Comparison of ENCODE assay signal across 8 cellular contexts in genomic region chr9:128689820-128690683, GRCh38. TPM values are rescaled to one million over a fixed set of nuclear protein-coding genes. Genes with fewer than 3 reads are reported as not detected.
DNase-seq lines count a peak whose midpoint lies in the region; ATAC-seq and TF ChIP-seq lines count a peak whose summit lies in the region.

No MANE protein-coding gene starts in this region.

- H3K27me3 ChIP-seq in SJCRH30 (no peaks in the 10 kb centered on the region), adrenal gland (no peaks in the 10 kb centered on the region), hepatocyte (no peaks in the 10 kb centered on the region)

- no peaks in the 10 kb centered on the region for H3K9me2 ChIP-seq in hepatocyte (replicated peaks; ENCODE audit: insufficient read depth)

- H3K9me3 ChIP-seq in SJCRH30 (replicated peaks): no peaks in the 10 kb centered on the region
- H3K9me3 ChIP-seq in adrenal gland (replicated peaks in 1 of 3): no peaks in the 10 kb centered on the region
- H3K9me3 ChIP-seq in hepatocyte (ENCODE audit: low read depth): no peaks in the 10 kb centered on the region

- intact Hi-C loops in adrenal gland (cut with DNase I): no loop called here

- no peak for TF ChIP-seq POLR2A in adrenal gland (IDR thresholded peaks at IDR 0.05)

- peak; percentile 84 for DNase-seq in COLO829 (ENCODE audit: low spot score)
- peak; percentile 65 to 66 for DNase-seq in SJCRH30
- peak in 2 of 7 donors; percentile 50 to 60 for DNase-seq in adrenal gland
- peak; percentile 80 for DNase-seq in hepatocyte (ENCODE audit: low spot score)
- DNase-seq in retina: peak; percentile 53

- H2AFZ ChIP-seq in hepatocyte: no peak overlapping the region

- peaks cover 38% of the 10 kb centered on the region for H4K20me1 ChIP-seq in hepatocyte (ENCODE audit: insufficient read depth, poor library complexity, severe bottlenecking)

- H3K27ac ChIP-seq in SJCRH30 (peak overlapping the region; percentile 67), adrenal gland (peak overlapping the region in 3 of 5 donors; percentile 20 to 100 (median 63)), hepatocyte (peak overlapping the region; percentile 71)

- H3K4me1 ChIP-seq in SJCRH30 (no peaks in the 10 kb centered on the region; the same call in 1 of the 2 replicates), adrenal gland (replicated peaks in 1 of 2) (peaks cover 18 to 26% of the 10 kb centered on the region in 2 donors), hepatocyte (ENCODE audit: insufficient read depth) (peaks cover 36% of the 10 kb centered on the region)

- peaks cover 75% of the 10 kb centered on the region for H3K79me2 ChIP-seq in hepatocyte

- 0 to 2% (median 1%) methylated on average over 12 to 81 of the region's 83 CpGs for WGBS in adrenal gland, 4 donors
- 1% methylated on average over 40 of the region's 83 CpGs for WGBS in hepatocyte (ENCODE audit: low lambda C conversion rate, missing lambda C conversion rate)

- H3K4me3 ChIP-seq in SJCRH30: peak overlapping the region; percentile 93
- H3K4me3 ChIP-seq in adrenal gland: peak overlapping the region in 3 of 4 donors; percentile 26 to 99 (median 31)
- H3K4me3 ChIP-seq in hepatocyte: peak overlapping the region; percentile 73

- no peak for TF ChIP-seq CTCF in adrenal gland (IDR thresholded peaks at IDR 0.05)
- no peak for TF ChIP-seq CTCF in hepatocyte (IDR thresholded peaks at IDR 0.05; ENCODE audit: poor library complexity)

- H3K4me2 ChIP-seq in hepatocyte: peak overlapping the region; percentile 81

- H3K36me3 ChIP-seq in SJCRH30: peaks cover 43% of the 10 kb centered on the region
- H3K36me3 ChIP-seq in adrenal gland (replicated peaks in 1 of 2): peaks cover 0 to 33% of the 10 kb centered on the region in 2 donors
- H3K36me3 ChIP-seq in hepatocyte (replicated peaks; ENCODE audit: insufficient read depth, low read depth): peaks cover 13% of the 10 kb centered on the region

- peak; percentile 2 for ATAC-seq in HG02678 (IDR thresholded peaks at IDR 0.05; ENCODE audit: unreplicated experiment)
- no peak for ATAC-seq in HG02870 (IDR thresholded peaks at IDR 0.05; ENCODE audit: unreplicated experiment)
- ATAC-seq in HG03175 (IDR thresholded peaks at IDR 0.05; ENCODE audit: unreplicated experiment): no peak

RNA-seq across cellular contexts. Expression of gene SET, which starts 1.0 kb away (rescaled TPM):
- total RNA-seq in SJCRH30 (2014; rRNA removed; shearing (Covaris generic)): 1,089 and 1,149 TPM in 2 replicates
- total RNA-seq in adrenal gland (100 to 1,000 TPM; 122 to 285 (median 184) TPM), hepatocyte (343 and 416 TPM in 2 replicates)
- polyA plus RNA-seq in adrenal gland (100 to 1,000 TPM in 2 of 3 donors, 10 to 100 TPM in 1; 62.1 to 352 (median 105) TPM), hepatocyte (213 and 217 TPM in 2 replicates)

RNA-seq across cellular contexts. Expression of gene PKN3, which starts 12.3 kb away (rescaled TPM):
- 15.8 and 20.2 TPM in 2 replicates for total RNA-seq in SJCRH30 (2014; rRNA removed; shearing (Covaris generic))
- total RNA-seq in adrenal gland (1 to 10 TPM; 1.6 to 6.3 (median 4.1) TPM), hepatocyte (4.0 and 4.5 TPM in 2 replicates)
- polyA plus RNA-seq in adrenal gland (1 to 10 TPM in 2 of 3 donors, under 1 TPM in 1; 0.90 to 8.6 (median 8.1) TPM), hepatocyte (3.7 and 9.4 TPM in 2 replicates)

RNA-seq across cellular contexts. Expression of gene DYNC2I2, which starts 33.4 kb away (rescaled TPM):
- 58.3 and 61.5 TPM in 2 replicates for total RNA-seq in SJCRH30 (2014; rRNA removed; shearing (Covaris generic))
- total RNA-seq in adrenal gland: 100 to 1,000 TPM in 2 of 8 donors, 10 to 100 TPM in 6; 23.1 to 192 (median 83.2) TPM
- polyA plus RNA-seq in adrenal gland: 100 to 1,000 TPM in 1 of 3 donors, 10 to 100 TPM in 1, 1 to 10 TPM in 1; 7.5 to 119 (median 91.6) TPM
- total RNA-seq in hepatocyte: 32.4 and 39.9 TPM in 2 replicates
- polyA plus RNA-seq in hepatocyte: 78.7 and 91.8 TPM in 2 replicates

RNA-seq across cellular contexts. Expression of gene ZDHHC12, which starts 33.9 kb away (rescaled TPM):
- 35.0 and 37.4 TPM in 2 replicates for total RNA-seq in SJCRH30 (2014; rRNA removed; shearing (Covaris generic))
- total RNA-seq in adrenal gland (10 to 100 TPM; 15.5 to 97.4 (median 29.0) TPM), hepatocyte (26.2 and 33.5 TPM in 2 replicates)
- polyA plus RNA-seq in adrenal gland (10 to 100 TPM in 2 of 3 donors, 1 to 10 TPM in 1; 1.6 to 64.8 (median 33.1) TPM), hepatocyte (76.3 and 84.9 TPM in 2 replicates)

Comparison
In these comparisons a context has a peak if more than half of its experiments do, and no peak if none do; other contexts are left out.
1. H3K4me3 ChIP-seq: peak in every context shown above with its lines; median percentile 93 in SJCRH30; 73 in hepatocyte; 31 in adrenal gland.